In the genomic region with DNA sequence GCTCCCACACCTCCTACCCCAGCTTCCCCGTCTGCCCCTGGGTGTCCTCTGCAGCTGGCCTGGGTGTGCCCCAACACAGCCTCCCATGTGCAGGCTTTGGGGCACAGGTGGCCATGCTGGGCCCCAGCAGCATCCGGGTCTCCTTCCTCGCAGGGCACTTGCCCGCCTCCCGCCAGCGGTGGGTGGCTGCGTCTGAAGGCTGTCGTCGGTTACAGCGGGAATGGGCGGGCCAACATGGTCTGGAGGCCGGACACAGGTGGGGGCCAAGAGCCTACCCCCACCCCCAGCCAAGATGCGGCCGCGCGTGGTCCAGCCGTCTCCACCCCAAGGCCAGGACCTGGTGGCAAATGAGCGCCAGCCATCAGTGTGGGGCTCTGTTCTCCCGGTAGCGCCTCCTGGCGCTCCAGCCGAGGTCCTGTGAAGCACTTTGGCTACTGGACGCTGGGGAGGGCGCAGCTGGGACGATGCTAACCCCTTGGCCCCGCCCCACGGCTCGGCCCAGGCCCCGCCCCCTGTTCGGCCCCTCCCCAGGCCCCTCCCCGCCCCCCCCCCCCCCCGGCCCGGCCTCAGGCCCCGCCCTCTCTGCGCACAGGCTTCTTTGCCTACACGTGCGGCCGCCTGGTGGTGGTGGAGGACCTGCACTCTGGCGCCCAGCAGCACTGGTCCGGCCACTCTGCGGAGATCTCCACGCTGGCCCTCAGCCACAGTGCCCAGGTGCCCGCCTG, we compare ENCODE assay signal across 8 cellular contexts. TPM values are rescaled to one million over a fixed set of nuclear protein-coding genes. Genes with fewer than 3 reads are reported as not detected.
DNase-seq lines count a peak whose midpoint lies in the region; ATAC-seq and TF ChIP-seq lines count a peak whose summit lies in the region.

No MANE protein-coding gene starts in this region.

- H3K27me3 ChIP-seq in layer of hippocampus (ENCODE audit: control insufficient read depth, insufficient read depth, low read length) = no peaks in the 10 kb centered on the region

- no peak overlapping the region for H3K4me3 Mint-ChIP-seq in chondrocyte (ENCODE audit: unreplicated experiment)

- H3K36me3 Mint-ChIP-seq in chondrocyte (ENCODE audit: low read depth) = no peaks in the 10 kb centered on the region

- peak; percentile 32 for ATAC-seq in GM21526 (IDR thresholded peaks at IDR 0.05; ENCODE audit: low FRiP score, unreplicated experiment)

- H3K27ac Mint-ChIP-seq in chondrocyte (ENCODE audit: unreplicated experiment) = no peak overlapping the region

- H3K9me3 Mint-ChIP-seq in chondrocyte (ENCODE audit: low read depth) = no peaks in the 10 kb centered on the region

- no peaks in the 10 kb centered on the region for H3K27me3 Mint-ChIP-seq in chondrocyte (ENCODE audit: low read depth)

- TF ChIP-seq CTCF in chondrocyte (IDR thresholded peaks at IDR 0.05) = peak; percentile 79

- peak overlapping the region; percentile 78 for H3K27ac ChIP-seq in layer of hippocampus (ENCODE audit: low read depth, low read length)

- H3K4me1 Mint-ChIP-seq in chondrocyte (ENCODE audit: low read depth) = peaks cover 4% of the 10 kb centered on the region

- peak; percentile 92 for DNase-seq in CD1c-positive myeloid dendritic cell (ENCODE audit: extremely low spot score)
- DNase-seq in NCI-H2029 treated with DMSO at 0.1 percent for 48 hours (lab: John Stamatoyannopoulos, UW) = peak; percentile 48
- peak; percentile 70 for DNase-seq in activated CD4-positive, CD25-positive, alpha-beta regulatory T cell treated with anti-CD3 and anti-CD28 coated beads, Interleukin-2, amount 50 U/mL, for 72 hours
- DNase-seq in chondrocyte (ENCODE audit: low spot score) = no peak
- DNase-seq in stimulated activated CD4-positive, alpha-beta T cell treated with anti-CD3 and anti-CD28 coated beads, Interleukin-1b, Interleukin-23, amount 100 ng/mL, for 1 hour (ENCODE audit: low read depth in 2 of 2) = peak; percentile 36 to 50
- no peak for DNase-seq in NCI-H1694 (lab: John Stamatoyannopoulos, UW)

RNA-seq across cellular contexts. Expression of a gene that starts 7.3 kb away (rescaled TPM):
- total RNA-seq in chondrocyte = 101 to 109 TPM (median 106 TPM) in 3 replicates

RNA-seq across cellular contexts. Expression of a gene that starts 11.5 kb away (rescaled TPM):
- 17.0 to 36.6 TPM (median 19.2 TPM) in 3 replicates for total RNA-seq in chondrocyte

RNA-seq across cellular contexts. Expression of a gene that starts 14.8 kb away (rescaled TPM):
- total RNA-seq in chondrocyte = 1.9 to 3.5 TPM (median 3.0 TPM) in 3 replicates

RNA-seq across cellular contexts. Expression of a gene that starts 19.0 kb away (rescaled TPM):
- total RNA-seq in chondrocyte = 10.4 to 16.9 TPM (median 15.3 TPM) in 3 replicates

RNA-seq across cellular contexts. Expression of a gene that starts 19.6 kb away (rescaled TPM):
- total RNA-seq in chondrocyte = 89.7 to 139 TPM (median 96.1 TPM) in 3 replicates

Comparison
In these comparisons a context has a peak if more than half of its experiments do, and no peak if none do; other contexts are left out.
1. DNase-seq: peak in CD1c-positive myeloid dendritic cell (single experiment), NCI-H2029 treated with DMSO at 0.1 percent for 48 hours (single experiment), activated CD4-positive, CD25-positive, alpha-beta regulatory T cell treated with anti-CD3 and anti-CD28 coated beads, Interleukin-2, amount 50 U/mL, for 72 hours (single experiment) and stimulated activated CD4-positive, alpha-beta T cell treated with anti-CD3 and anti-CD28 coated beads, Interleukin-1b, Interleukin-23, amount 100 ng/mL, for 1 hour (2 of 2); none in chondrocyte (single experiment) and NCI-H1694 (single experiment).